1 cellular context compared by ENCODE assay signal in genomic region chr19:41229338-41229737, GRCh38. TPM values are rescaled to one million over a fixed set of nuclear protein-coding genes. Genes with fewer than 3 reads are reported as not detected.
"Had no signal": no experiment of that assay in that cellular context is flagged by ENCODE, and none has a peak within 500 bp of the region (broad histone marks: within the 10 kb centered on the region; RNA-seq: fewer than 3 reads in every experiment).

No MANE protein-coding gene starts in this region.

RNA-seq across cellular contexts. Expression of gene CYP2S1, which starts 36.3 kb away (rescaled TPM):
- total RNA-seq: lung microvascular endothelial cell had no signal
